ENCODE assay signal across 19 cellular contexts in the genomic region with DNA sequence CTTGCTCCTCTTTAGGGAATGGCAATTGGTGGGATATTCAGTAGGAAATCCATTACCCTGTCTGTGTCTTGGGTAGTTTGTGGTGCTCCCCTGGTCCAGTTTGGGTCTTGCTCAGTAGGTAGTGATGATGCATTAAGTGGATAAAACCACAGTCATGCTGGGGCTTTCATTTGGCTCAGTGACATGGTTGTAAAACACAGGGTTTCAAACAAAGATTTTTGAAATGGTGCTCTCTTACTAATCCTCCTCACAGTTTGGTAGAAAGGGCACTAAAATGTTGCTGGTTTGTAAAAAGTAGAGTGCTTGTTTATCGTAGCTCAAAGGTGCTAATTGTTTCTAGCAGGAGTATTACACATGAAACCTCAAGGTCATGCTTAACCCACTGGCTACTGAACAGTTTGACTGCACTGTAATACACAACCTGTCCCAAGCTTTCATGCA. TPM values are rescaled to one million over a fixed set of nuclear protein-coding genes. Genes with fewer than 3 reads are reported as not detected.
DNase-seq lines count a peak whose midpoint lies in the region; ATAC-seq, FAIRE-seq and TF ChIP-seq lines count a peak whose summit lies in the region.
"Had no signal": no experiment of that assay in that cellular context is flagged by ENCODE, and none has a peak within 500 bp of the region (broad histone marks: within the 10 kb centered on the region; RNA-seq: fewer than 3 reads in every experiment).

No MANE protein-coding gene starts in this region.

- peaks cover 5 to 10% of the 10 kb centered on the region in 2 donors for H3K36me3 Mint-ChIP-seq in activated T-cell treated with anti-CD3 and anti-CD28 coated beads, Interleukin-2, amount 50 U/mL, for 72 hours (ENCODE audit: insufficient read depth in 2 of 2)
- peaks cover 27% of the 10 kb centered on the region for H3K36me3 Mint-ChIP-seq in activated T-cell treated with anti-CD3 and anti-CD28 coated beads, Interleukin-2, amount 50 U/mL, for 24 hours (ENCODE audit: low read depth)

- TF ChIP-seq POLR2A in H54 (IDR thresholded peaks at IDR 0.05; ENCODE audit: low read depth, low read length) (no peak), body of pancreas (IDR thresholded peaks at IDR 0.05) (no peak)

- H3K4me3 ChIP-seq in body of pancreas (no peak overlapping the region), osteoblast (ENCODE audit: insufficient read depth, low read length) (no peak overlapping the region)
- H3K4me3 ChIP-seq: dorsolateral prefrontal cortex, heart left ventricle, stomach had no signal

- peaks cover 15% of the 10 kb centered on the region for H3K4me1 ChIP-seq in body of pancreas
- H3K4me1 ChIP-seq in osteoblast (ENCODE audit: insufficient read depth, low read length), result peaks cover 4% of the 10 kb centered on the region
- H3K4me1 ChIP-seq: stomach had no signal

- no peaks in the 10 kb centered on the region for H3K9me3 ChIP-seq in body of pancreas
- H3K9me3 ChIP-seq in osteoblast (ENCODE audit: low read depth, low read length), result peaks cover 2% of the 10 kb centered on the region
- H3K9me3 ChIP-seq: stomach had no signal

- H3K79me2 ChIP-seq in osteoblast (ENCODE audit: insufficient read depth, low read length), result peaks cover 17% of the 10 kb centered on the region

- TF ChIP-seq CTCF in body of pancreas (IDR thresholded peaks at IDR 0.05) (no peak), osteoblast (IDR thresholded peaks at IDR 0.05; ENCODE audit: extremely low read depth, low read depth, low read length) (no peak)

- ATAC-seq in activated T-cell treated with anti-CD3 and anti-CD28 coated beads, Interleukin-2, amount 50 U/mL, for 72 hours (replicated peaks in 1 of 2), result peak; percentile 40 to 85
- ATAC-seq in body of pancreas (peak; percentile 21), HG03460 (IDR thresholded peaks at IDR 0.05; ENCODE audit: unreplicated experiment) (no peak)
- ATAC-seq: esophagus mucosa had no signal

- DNase-seq in activated T-cell treated with anti-CD3 and anti-CD28 coated beads, Interleukin-2, amount 50 U/mL, for 72 hours, result no peak
- DNase-seq in activated T-cell treated with anti-CD3 and anti-CD28 coated beads, Interleukin-2, amount 50 U/mL, for 24 hours, result no peak
- DNase-seq in H54 (ENCODE audit: insufficient read length, low spot score), result peak; percentile 3
- DNase-seq in body of pancreas, result no peak
- peak; percentile 36 for DNase-seq in osteoblast (ENCODE audit: insufficient read length, low spot score, missing footprints)
- no peak for DNase-seq in stimulated activated CD4-positive, alpha-beta T cell treated with anti-CD3 and anti-CD28 coated beads, Interleukin-1b, Interleukin-23, amount 100 ng/mL, for 48 hours
- no peak for DNase-seq in mucosa of gallbladder (ENCODE audit: low spot score)
- DNase-seq: ACHN; activated CD8-positive, alpha-beta memory T cell treated with anti-CD3 and anti-CD28 coated beads, Interleukin-2, amount 50 U/mL, for 48 hours; activated naive CD4-positive, alpha-beta T cell; dorsolateral prefrontal cortex; heart left ventricle; islet precursor cell; NCI-H2029 treated with DMSO at 0.1 percent for 48 hours; NCI-H524; SIG-M5; stomach had no signal

- H3K9me3 Mint-ChIP-seq in activated T-cell treated with anti-CD3 and anti-CD28 coated beads, Interleukin-2, amount 50 U/mL, for 72 hours, result peaks cover 2% of the 10 kb centered on the region in 2 donors
- H3K9me3 Mint-ChIP-seq in activated T-cell treated with anti-CD3 and anti-CD28 coated beads, Interleukin-2, amount 50 U/mL, for 24 hours, result peaks cover 5% of the 10 kb centered on the region

- peak; percentile 79 for FAIRE-seq in H54 (lab: Jason Lieb, UNC)

- H3K27me3 Mint-ChIP-seq in activated T-cell treated with anti-CD3 and anti-CD28 coated beads, Interleukin-2, amount 50 U/mL, for 72 hours (ENCODE audit: low read depth), result no peaks in the 10 kb centered on the region
- no peaks in the 10 kb centered on the region for H3K27me3 Mint-ChIP-seq in activated T-cell treated with anti-CD3 and anti-CD28 coated beads, Interleukin-2, amount 50 U/mL, for 24 hours

- intact Hi-C loops in body of pancreas (cut with DNase I), result no loop called here

- no peak overlapping the region for H3K27ac Mint-ChIP-seq in activated T-cell treated with anti-CD3 and anti-CD28 coated beads, Interleukin-2, amount 50 U/mL, for 72 hours
- H3K27ac Mint-ChIP-seq in activated T-cell treated with anti-CD3 and anti-CD28 coated beads, Interleukin-2, amount 50 U/mL, for 24 hours, result no peak overlapping the region

- no peaks in the 10 kb centered on the region for H3K27me3 ChIP-seq in body of pancreas
- no peaks in the 10 kb centered on the region for H3K27me3 ChIP-seq in osteoblast (ENCODE audit: insufficient read depth, low read length)
- H3K27me3 ChIP-seq: dorsolateral prefrontal cortex, heart left ventricle, stomach had no signal

- H3K4me3 Mint-ChIP-seq in activated T-cell treated with anti-CD3 and anti-CD28 coated beads, Interleukin-2, amount 50 U/mL, for 72 hours, result no peak overlapping the region
- H3K4me3 Mint-ChIP-seq in activated T-cell treated with anti-CD3 and anti-CD28 coated beads, Interleukin-2, amount 50 U/mL, for 24 hours, result no peak overlapping the region

- H3K4me1 Mint-ChIP-seq in activated T-cell treated with anti-CD3 and anti-CD28 coated beads, Interleukin-2, amount 50 U/mL, for 72 hours (ENCODE audit: low read depth), result peaks cover 23% of the 10 kb centered on the region
- H3K4me1 Mint-ChIP-seq in activated T-cell treated with anti-CD3 and anti-CD28 coated beads, Interleukin-2, amount 50 U/mL, for 24 hours (ENCODE audit: low read depth), result peaks cover 35% of the 10 kb centered on the region

- 10 to 33% methylated on average over 1 of the region's 1 CpG for WGBS in body of pancreas, 2 donors

- no peaks in the 10 kb centered on the region for H3K36me3 ChIP-seq in body of pancreas (replicated peaks in 1 of 2; ENCODE audit: insufficient read depth in 1 of 2, low read depth in 2 of 2)
- H3K36me3 ChIP-seq in osteoblast (ENCODE audit: insufficient read depth, low read length), result no peaks in the 10 kb centered on the region
- H3K36me3 ChIP-seq: heart left ventricle, stomach had no signal

- H3K27ac ChIP-seq in body of pancreas (no peak overlapping the region), osteoblast (ENCODE audit: low read depth, low read length) (no peak overlapping the region)
- H3K27ac ChIP-seq: heart left ventricle, stomach had no signal

- H4K20me1 ChIP-seq in osteoblast (ENCODE audit: insufficient read depth, low read length), result peaks cover 27% of the 10 kb centered on the region

- H2AFZ ChIP-seq in osteoblast (ENCODE audit: low read length), result no peak overlapping the region

- H3K4me2 ChIP-seq in osteoblast (ENCODE audit: insufficient read depth, low read length), result no peak overlapping the region

RNA-seq across cellular contexts. Expression of a gene that starts 22.9 kb away (rescaled TPM):
- total RNA-seq in activated T-cell treated with anti-CD3 and anti-CD28 coated beads, Interleukin-2, amount 50 U/mL, for 72 hours, result 10 to 100 TPM; 65.0 to 65.1 TPM
- total RNA-seq in body of pancreas (10 to 100 TPM; 17.5 to 28.8 TPM), osteoblast (63.4 and 66.6 TPM in 2 replicates), mucosa of gallbladder (94.4 TPM)

Comparison
In these comparisons a context has a peak if more than half of its experiments do, and no peak if none do; other contexts are left out.
1. DNase-seq: peak in H54 (single experiment) and osteoblast (single experiment); none in activated T-cell treated with anti-CD3 and anti-CD28 coated beads, Interleukin-2, amount 50 U/mL, for 72 hours (0 of 2), activated T-cell treated with anti-CD3 and anti-CD28 coated beads, Interleukin-2, amount 50 U/mL, for 24 hours (single experiment), body of pancreas (0 of 4), stimulated activated CD4-positive, alpha-beta T cell treated with anti-CD3 and anti-CD28 coated beads, Interleukin-1b, Interleukin-23, amount 100 ng/mL, for 48 hours (single experiment) and mucosa of gallbladder (single experiment).